11 cellular contexts compared by ENCODE assay signal in genomic region chr3:168517514-168518071, GRCh38.
DNase-seq lines count a peak whose midpoint lies in the region; ATAC-seq, FAIRE-seq and TF ChIP-seq lines count a peak whose summit lies in the region.
"Had no signal": no experiment of that assay in that cellular context is flagged by ENCODE, and none has a peak within 500 bp of the region (broad histone marks: within the 10 kb centered on the region; RNA-seq: fewer than 3 reads in every experiment).

No MANE protein-coding gene starts in this region.

- 20 to 23% methylated on average over 11 of the region's 11 CpGs for WGBS in pancreas, 2 donors
- WGBS in testis, 2 donors = 75 to 87% methylated on average over 11 of the region's 11 CpGs

- DNase-seq in NCI-H446 treated with DMSO at 0.1 percent for 48 hours (lab: John Stamatoyannopoulos, UW) (peak; percentile 34), NCI-H446 (lab: John Stamatoyannopoulos, UW) (no peak), SW480 (ENCODE audit: low spot score) (peak; percentile 41), pancreas (peak in 2 of 6 donors; percentile 2 to 11), testis (no peak), MG63 (no peak)
- DNase-seq: foreskin fibroblast, T-helper 9 cell had no signal

- intact Hi-C loops in pancreas (cut with DNase I) (no loop called here), testis (cut with DNase I; ENCODE audit: low total_unique reads) (no loop called here)

- FAIRE-seq in pancreas (lab: Jason Lieb, UNC) = no peak

- TF ChIP-seq CTCF in pancreas (IDR thresholded peaks at IDR 0.05) = no peak
- TF ChIP-seq CTCF in testis (IDR thresholded peaks at IDR 0.05) = no peak

- peak; percentile 50 for ATAC-seq in HG02884 (IDR thresholded peaks at IDR 0.05; ENCODE audit: unreplicated experiment)
- peak in 3 of 4 donors; percentile 64 to 90 (median 70) for ATAC-seq in pancreas
- no peak for ATAC-seq in GM19035 (IDR thresholded peaks at IDR 0.05; ENCODE audit: unreplicated experiment)
- ATAC-seq: sciatic nerve had no signal

- H3K36me3 ChIP-seq in pancreas (no peaks in the 10 kb centered on the region), testis (ENCODE audit: low read depth, missing control alignments) (no peaks in the 10 kb centered on the region), MG63 (no peaks in the 10 kb centered on the region)

- H3K4me3 ChIP-seq in pancreas (no peak overlapping the region), testis (no peak overlapping the region), MG63 (no peak overlapping the region)

- no peaks in the 10 kb centered on the region for H3K4me1 ChIP-seq in pancreas
- no peaks in the 10 kb centered on the region for H3K4me1 ChIP-seq in testis

- H3K27ac ChIP-seq in pancreas (peak overlapping the region in 1 of 4 donors; percentile 17), testis (no peak overlapping the region)

- H3K9me3 ChIP-seq in pancreas = no peaks in the 10 kb centered on the region
- H3K9me3 ChIP-seq in testis = no peaks in the 10 kb centered on the region
- H3K9me3 ChIP-seq in MG63 = no peaks in the 10 kb centered on the region

- no peak for TF ChIP-seq POLR2A in testis (IDR thresholded peaks at IDR 0.05)

- H3K27me3 ChIP-seq in pancreas = no peaks in the 10 kb centered on the region
- no peaks in the 10 kb centered on the region for H3K27me3 ChIP-seq in testis
- no peaks in the 10 kb centered on the region for H3K27me3 ChIP-seq in MG63

Comparison
In these comparisons a context has a peak if more than half of its experiments do, and no peak if none do; other contexts are left out.
1. DNase-seq: peak in NCI-H446 treated with DMSO at 0.1 percent for 48 hours (single experiment) and SW480 (single experiment); none in NCI-H446 (0 of 2), testis (single experiment) and MG63 (single experiment).